In the genomic region with DNA sequence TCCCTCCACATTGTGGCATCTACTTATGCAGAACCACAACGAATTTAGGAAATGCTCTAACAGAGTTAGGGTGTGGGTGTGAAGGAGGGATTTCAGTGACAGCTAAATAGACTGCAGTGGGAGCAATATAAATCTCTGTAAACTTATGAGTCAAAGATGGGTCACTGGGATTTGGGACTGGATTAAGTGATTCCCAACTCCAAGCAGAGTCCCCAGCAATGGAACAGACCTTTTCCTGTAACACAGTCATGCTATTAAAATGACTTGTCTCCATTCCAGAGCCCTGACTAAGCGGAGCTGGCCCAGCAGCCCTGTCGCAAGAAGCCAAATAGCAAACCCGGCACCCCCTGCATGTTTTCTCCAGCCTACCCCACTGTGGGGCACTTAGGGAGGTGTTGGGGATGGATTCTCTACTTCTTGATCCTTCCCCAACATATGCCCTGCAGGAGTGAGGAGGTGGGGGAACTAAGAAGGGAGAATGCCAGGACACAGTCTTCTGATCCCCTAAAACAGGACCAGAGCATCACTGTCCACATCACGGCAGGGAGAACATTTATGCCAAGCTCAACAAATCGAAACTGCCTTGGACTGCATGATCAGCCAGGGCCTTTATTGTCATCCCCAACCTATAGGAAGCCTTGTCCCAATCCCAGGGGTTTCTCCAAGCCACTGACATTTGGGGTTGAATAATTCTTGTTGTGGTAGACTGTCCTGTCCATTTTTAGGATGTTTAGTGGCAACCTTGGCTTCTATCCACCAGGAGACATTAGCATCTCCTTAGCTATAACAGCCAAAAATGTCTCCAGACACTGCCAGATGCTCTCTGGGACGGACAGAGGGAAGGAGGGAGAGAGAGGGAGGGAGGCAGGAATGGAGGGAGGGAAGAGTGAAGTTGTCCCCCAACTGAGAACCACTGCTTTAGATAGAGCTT, we compare ENCODE assay signal across 1 cellular context.
TF ChIP-seq lines count a peak whose summit lies in the region.

No MANE protein-coding gene starts in this region.

TF ChIP-seq in HCT116, 20 proteins besides CTCF, POLR2A, EP300 and RAD21 (continued from another document):
- TF ChIP-seq, protein P1, sequence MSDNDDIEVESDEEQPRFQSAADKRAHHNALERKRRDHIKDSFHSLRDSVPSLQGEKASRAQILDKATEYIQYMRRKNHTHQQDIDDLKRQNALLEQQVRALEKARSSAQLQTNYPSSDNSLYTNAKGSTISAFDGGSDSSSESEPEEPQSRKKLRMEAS (IDR thresholded peaks at IDR 0.05) = no peak
- TF ChIP-seq CEBPB (IDR thresholded peaks at IDR 0.05; ENCODE audit: low read depth) = peak; percentile 94
- TF ChIP-seq, protein P2, sequence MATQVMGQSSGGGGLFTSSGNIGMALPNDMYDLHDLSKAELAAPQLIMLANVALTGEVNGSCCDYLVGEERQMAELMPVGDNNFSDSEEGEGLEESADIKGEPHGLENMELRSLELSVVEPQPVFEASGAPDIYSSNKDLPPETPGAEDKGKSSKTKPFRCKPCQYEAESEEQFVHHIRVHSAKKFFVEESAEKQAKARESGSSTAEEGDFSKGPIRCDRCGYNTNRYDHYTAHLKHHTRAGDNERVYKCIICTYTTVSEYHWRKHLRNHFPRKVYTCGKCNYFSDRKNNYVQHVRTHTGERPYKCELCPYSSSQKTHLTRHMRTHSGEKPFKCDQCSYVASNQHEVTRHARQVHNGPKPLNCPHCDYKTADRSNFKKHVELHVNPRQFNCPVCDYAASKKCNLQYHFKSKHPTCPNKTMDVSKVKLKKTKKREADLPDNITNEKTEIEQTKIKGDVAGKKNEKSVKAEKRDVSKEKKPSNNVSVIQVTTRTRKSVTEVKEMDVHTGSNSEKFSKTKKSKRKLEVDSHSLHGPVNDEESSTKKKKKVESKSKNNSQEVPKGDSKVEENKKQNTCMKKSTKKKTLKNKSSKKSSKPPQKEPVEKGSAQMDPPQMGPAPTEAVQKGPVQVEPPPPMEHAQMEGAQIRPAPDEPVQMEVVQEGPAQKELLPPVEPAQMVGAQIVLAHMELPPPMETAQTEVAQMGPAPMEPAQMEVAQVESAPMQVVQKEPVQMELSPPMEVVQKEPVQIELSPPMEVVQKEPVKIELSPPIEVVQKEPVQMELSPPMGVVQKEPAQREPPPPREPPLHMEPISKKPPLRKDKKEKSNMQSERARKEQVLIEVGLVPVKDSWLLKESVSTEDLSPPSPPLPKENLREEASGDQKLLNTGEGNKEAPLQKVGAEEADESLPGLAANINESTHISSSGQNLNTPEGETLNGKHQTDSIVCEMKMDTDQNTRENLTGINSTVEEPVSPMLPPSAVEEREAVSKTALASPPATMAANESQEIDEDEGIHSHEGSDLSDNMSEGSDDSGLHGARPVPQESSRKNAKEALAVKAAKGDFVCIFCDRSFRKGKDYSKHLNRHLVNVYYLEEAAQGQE (IDR thresholded peaks at IDR 0.05; ENCODE audit: low read depth) = no peak
- peak; percentile 56 for TF ChIP-seq YY1 (IDR thresholded peaks at IDR 0.05; ENCODE audit: extremely low read depth, insufficient replicate concordance, low read depth, low read length)
- TF ChIP-seq, protein P3, sequence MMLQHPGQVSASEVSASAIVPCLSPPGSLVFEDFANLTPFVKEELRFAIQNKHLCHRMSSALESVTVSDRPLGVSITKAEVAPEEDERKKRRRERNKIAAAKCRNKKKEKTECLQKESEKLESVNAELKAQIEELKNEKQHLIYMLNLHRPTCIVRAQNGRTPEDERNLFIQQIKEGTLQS (IDR thresholded peaks at IDR 0.05) = no peak
- peak; percentile 60; the same call in 1 of the 2 replicates for TF ChIP-seq POLR2AphosphoS5 (IDR thresholded peaks at IDR 0.05; ENCODE audit: low read depth, low read length)
- TF ChIP-seq JUND (IDR thresholded peaks at IDR 0.05) = peak; percentile 94
- TF ChIP-seq SIN3A (IDR thresholded peaks at IDR 0.05; ENCODE audit: low read depth) = no peak
- TF ChIP-seq SRF (IDR thresholded peaks at IDR 0.05; ENCODE audit: low read depth) = no peak; the same call in 1 of the 2 replicates
TF ChIP-seq in HCT116: peak in this region for 7.
